In genomic region chr12:6766651-6767300, GRCh38 we compare ENCODE assay signal across 8 cellular contexts. TPM values are rescaled to one million over a fixed set of nuclear protein-coding genes. Genes with fewer than 3 reads are reported as not detected.
DNase-seq lines count a peak whose midpoint lies in the region; ATAC-seq and TF ChIP-seq lines count a peak whose summit lies in the region.

No MANE protein-coding gene starts in this region.

- H3K4me2 ChIP-seq in H9 (ENCODE audit: insufficient read depth, insufficient read length, low read length): peak overlapping the region; percentile 87

- H3K4ac ChIP-seq in H9 (ENCODE audit: low read depth, low read length): no peak overlapping the region

- H3K27me3 ChIP-seq in H9 (ENCODE audit: insufficient read depth, low read length): no peaks in the 10 kb centered on the region
- H3K27me3 ChIP-seq in skeletal muscle tissue (ENCODE audit: control insufficient read depth in 3 of 3, insufficient read depth in 3 of 3, low read length in 3 of 3): peaks cover 0 to 5% (median 0%) of the 10 kb centered on the region in 3 donors

- no peak overlapping the region for H3K56ac ChIP-seq in H9 (ENCODE audit: insufficient read length, low read depth, low read length)

- H3K23ac ChIP-seq in H9 (ENCODE audit: insufficient read length, low read depth, low read length): no peak overlapping the region

- peaks cover 15% of the 10 kb centered on the region for H3K4me1 ChIP-seq in H9 (ENCODE audit: insufficient read depth, low read length)
- H3K4me1 ChIP-seq in skeletal muscle tissue (ENCODE audit: control insufficient read depth in 3 of 3, insufficient read depth in 3 of 3, low read length in 3 of 3): peaks cover 38 to 47% (median 46%) of the 10 kb centered on the region in 3 donors

- H3K79me2 ChIP-seq in H9 (ENCODE audit: insufficient read depth, low read length): peaks cover 11% of the 10 kb centered on the region; the same call in 1 of the 2 replicates

- H3K36me3 ChIP-seq in skeletal muscle tissue (ENCODE audit: control insufficient read depth in 3 of 3, insufficient read depth in 3 of 3, low read length in 3 of 3): peaks cover 0 to 7% (median 2%) of the 10 kb centered on the region in 3 donors

- peak overlapping the region; percentile 3 for H3K18ac ChIP-seq in H9 (ENCODE audit: insufficient read length, low read depth, low read length)

- peak overlapping the region; percentile 74 for H3K14ac ChIP-seq in H9 (ENCODE audit: insufficient read depth, low read length)

- no peak overlapping the region for H2BK15ac ChIP-seq in H9 (ENCODE audit: low read depth, low read length)

- H4K20me1 ChIP-seq in H9 (ENCODE audit: control insufficient read depth, insufficient read depth, insufficient read length): no peaks in the 10 kb centered on the region

- H2AFZ ChIP-seq in H9 (ENCODE audit: low read length): no peak overlapping the region

- no peak overlapping the region for H4K5ac ChIP-seq in H9 (ENCODE audit: insufficient read length, low read depth, low read length)

- no peak overlapping the region for H3T11ph ChIP-seq in H9 (ENCODE audit: low read length)

- H3K27ac ChIP-seq in H9 (ENCODE audit: insufficient read length, low read depth, low read length): no peak overlapping the region
- H3K27ac ChIP-seq in skeletal muscle tissue (ENCODE audit: low read depth, low read length): peak overlapping the region; percentile 69

- no peak overlapping the region for H4K91ac ChIP-seq in H9 (ENCODE audit: insufficient read length, low read depth, low read length)

- H3K27ac Mint-ChIP-seq in H9: peak overlapping the region; percentile 69 to 92 (median 89); a peak in 6 of 7 replicates
- H3K27ac Mint-ChIP-seq in central memory CD8-positive, alpha-beta T cell (ENCODE audit: low read depth): peak overlapping the region; percentile 60

- no peak overlapping the region for H2BK20ac ChIP-seq in H9 (ENCODE audit: low read depth, low read length, poor library complexity, severe bottlenecking)

- H3K9me3 Mint-ChIP-seq in H9: no peaks in the 10 kb centered on the region
- H3K9me3 Mint-ChIP-seq in central memory CD8-positive, alpha-beta T cell: no peaks in the 10 kb centered on the region

- H3K4me3 Mint-ChIP-seq in H9: peak overlapping the region; percentile 82 to 92
- H3K4me3 Mint-ChIP-seq in central memory CD8-positive, alpha-beta T cell: peak overlapping the region; percentile 89

- peaks cover 27% of the 10 kb centered on the region for H3K23me2 ChIP-seq in H9 (ENCODE audit: insufficient read length, low read depth, low read length, poor library complexity, severe bottlenecking)

- H3K9me3 ChIP-seq in H9 (ENCODE audit: control insufficient read depth, low read depth, low read length) (no peaks in the 10 kb centered on the region), skeletal muscle tissue (ENCODE audit: control insufficient read depth in 3 of 3, low read length in 3 of 3) (no peaks in the 10 kb centered on the region)

- no peak overlapping the region for H2BK12ac ChIP-seq in H9 (ENCODE audit: insufficient read length, low read depth, low read length)

- no peak overlapping the region for H4K8ac ChIP-seq in H9 (replicated peaks; ENCODE audit: insufficient read length, low read depth, low read length)

- DNase-seq in GM10266 (ENCODE audit: extremely low spot score) (peak; percentile 86), H9 (peak; percentile 74), NAMALWA (ENCODE audit: low spot score) (peak; percentile 72), T1000 (lab: John Stamatoyannopoulos, UW) (peak; percentile 18), iris pigment epithelial cell (ENCODE audit: low read depth) (peak; percentile 74), GOT3 (lab: John Stamatoyannopoulos, UW) (no peak)
- DNase-seq in central memory CD8-positive, alpha-beta T cell (ENCODE audit: low spot score in 2 of 2): peak in 1 of 2 donors; percentile 32

- peaks cover 23 to 31% (median 26%) of the 10 kb centered on the region in 3 experiments; a peak in 6 of 7 replicates for H3K36me3 Mint-ChIP-seq in H9 (ENCODE audit: insufficient read depth in 1 of 3, low read depth in 3 of 3)
- peaks cover 5% of the 10 kb centered on the region for H3K36me3 Mint-ChIP-seq in central memory CD8-positive, alpha-beta T cell (ENCODE audit: insufficient read depth)

- no peaks in the 10 kb centered on the region for H3K79me1 ChIP-seq in H9 (ENCODE audit: insufficient read depth, low read depth, low read length, poor library complexity, severe bottlenecking)

- H2AK5ac ChIP-seq in H9 (ENCODE audit: insufficient read length, low read length): no peak overlapping the region

- no CpG with 5 or more reads among the region's 86 CpGs for WGBS in H9 (ENCODE audit: extremely low coverage, insufficient read length, low lambda C conversion rate)

- no peak overlapping the region for H2BK5ac ChIP-seq in H9 (ENCODE audit: insufficient read length, low read length)

- peaks cover 5% of the 10 kb centered on the region for H3K27me3 Mint-ChIP-seq in H9 (ENCODE audit: low read depth)
- peaks cover 21% of the 10 kb centered on the region for H3K27me3 Mint-ChIP-seq in central memory CD8-positive, alpha-beta T cell

- ATAC-seq in central memory CD8-positive, alpha-beta T cell (replicated peaks; ENCODE audit: extremely low read depth, poor library complexity, severe bottlenecking): peak; percentile 71

- H3K4me1 Mint-ChIP-seq in H9: peaks cover 52 to 75% of the 10 kb centered on the region in 2 experiments
- peaks cover 58% of the 10 kb centered on the region for H3K4me1 Mint-ChIP-seq in central memory CD8-positive, alpha-beta T cell

- H3K4me3 ChIP-seq in skeletal muscle tissue (ENCODE audit: low read length in 3 of 3): peak overlapping the region; percentile 72 to 78 (median 75)

- peak overlapping the region; percentile 68 for H3K9ac ChIP-seq in H9 (ENCODE audit: extremely low read depth, insufficient read length, low read length)
- peak overlapping the region; percentile 77 to 84 (median 79) for H3K9ac ChIP-seq in skeletal muscle tissue (ENCODE audit: low read depth in 1 of 3, low read length in 3 of 3)

- H2BK120ac ChIP-seq in H9 (ENCODE audit: low read depth, low read length, poor library complexity, severe bottlenecking): no peak overlapping the region

- TF ChIP-seq CTCF in GM10266 (IDR thresholded peaks at IDR 0.05; ENCODE audit: control insufficient read depth, insufficient read depth, low read depth, missing control alignments) (peak; percentile 93), H9 (conservative IDR thresholded peaks at IDR 0.05) (peak; percentile 72)

RNA-seq across cellular contexts. Expression of gene PTMS, which starts 0.6 kb away (rescaled TPM):
- 422 and 438 TPM in 2 replicates for total RNA-seq in H9 (2021)
- 40.2 TPM for total RNA-seq in skeletal muscle tissue

RNA-seq across cellular contexts. Expression of gene LAG3, which starts 5.5 kb away (rescaled TPM):
- total RNA-seq in H9 (2021) (1.7 and 2.2 TPM in 2 replicates), skeletal muscle tissue (not detected)

RNA-seq across cellular contexts. Expression of gene MLF2, which starts 13.8 kb away (rescaled TPM):
- total RNA-seq in H9 (2021) (244 and 258 TPM in 2 replicates), skeletal muscle tissue (73.6 TPM)

RNA-seq across cellular contexts. Expression of gene CD4, which starts 22.6 kb away (rescaled TPM):
- total RNA-seq in H9 (2021) (0.88 and 1.1 TPM in 2 replicates), skeletal muscle tissue (6.8 TPM)

RNA-seq across cellular contexts. Expression of gene COPS7A, which starts 42.9 kb away (rescaled TPM):
- total RNA-seq in H9 (2021) (34.2 and 35.9 TPM in 2 replicates), skeletal muscle tissue (30.8 TPM)

Comparison
In these comparisons a context has a peak if more than half of its experiments do, and no peak if none do; other contexts are left out.
1. RNA of gene PTMS, which starts 0.6 kb away (total RNA-seq): 422 to 438 TPM in H9; 40.2 TPM in skeletal muscle tissue (single experiment); every median in the first group is over 10 times any median in the second.